ENCODE assay signal across 9 cellular contexts in genomic region chr2:74250189-74250631, GRCh38. TPM values are rescaled to one million over a fixed set of nuclear protein-coding genes. Genes with fewer than 3 reads are reported as not detected.
DNase-seq lines count a peak whose midpoint lies in the region; ATAC-seq and TF ChIP-seq lines count a peak whose summit lies in the region.
"Had no signal": no experiment of that assay in that cellular context is flagged by ENCODE, and none has a peak within 500 bp of the region (broad histone marks: within the 10 kb centered on the region; RNA-seq: fewer than 3 reads in every experiment).

No MANE protein-coding gene starts in this region.

- no peaks in the 10 kb centered on the region for H3K9me2 ChIP-seq in HCT116 (ENCODE audit: insufficient read depth)

- H3K27ac Mint-ChIP-seq in glutamatergic neuron (ENCODE audit: unreplicated experiment), result no peak overlapping the region
- H3K27ac Mint-ChIP-seq: T-helper 1 cell treated with Interleukin-12 subunit alpha and Interleukin-12 subunit beta and Interleukin-4 antibody, amounts not matched to agents 30 μg/mL and 1 μg/mL, for 36 hours had no signal

- ATAC-seq in HCT116, result peak; percentile 92
- ATAC-seq in sciatic nerve, result peak; percentile 49
- no peak for ATAC-seq in GM19023 (IDR thresholded peaks at IDR 0.05; ENCODE audit: unreplicated experiment)
- ATAC-seq in HG03469 (IDR thresholded peaks at IDR 0.05; ENCODE audit: unreplicated experiment), result no peak

- H3K4me1 Mint-ChIP-seq in glutamatergic neuron (ENCODE audit: low read depth, unreplicated experiment), result peaks cover 9% of the 10 kb centered on the region

- no peak overlapping the region for H3K4me2 ChIP-seq in HCT116 (ENCODE audit: low read length)

- no peak overlapping the region for H3K9ac ChIP-seq in HCT116 (ENCODE audit: low read length)

- no peaks in the 10 kb centered on the region for H4K20me1 ChIP-seq in HCT116 (ENCODE audit: insufficient read depth)

- TF ChIP-seq RAD21 in HCT116 (IDR thresholded peaks at IDR 0.05; ENCODE audit: low read depth), result peak; percentile 69

- H3K36me3 Mint-ChIP-seq in glutamatergic neuron (ENCODE audit: unreplicated experiment), result peaks cover 10% of the 10 kb centered on the region

- TF ChIP-seq POLR2A in HCT116 (IDR thresholded peaks at IDR 0.05; ENCODE audit: borderline replicate concordance, extremely low read depth, insufficient read depth, insufficient read length), result no peak

- peaks cover 7% of the 10 kb centered on the region for H3K27me3 Mint-ChIP-seq in glutamatergic neuron (ENCODE audit: unreplicated experiment)

- no peak overlapping the region for H3K4me3 Mint-ChIP-seq in glutamatergic neuron (ENCODE audit: unreplicated experiment)
- H3K4me3 Mint-ChIP-seq: T-helper 1 cell treated with Interleukin-12 subunit alpha and Interleukin-12 subunit beta and Interleukin-4 antibody, amounts not matched to agents 30 μg/mL and 1 μg/mL, for 36 hours had no signal

- no peak overlapping the region for H3K27ac ChIP-seq in HCT116 (ENCODE audit: low read depth, low read length)
- no peak overlapping the region for H3K27ac ChIP-seq in RWPE1

- H3K36me3 ChIP-seq in HCT116 (ENCODE audit: control insufficient read depth in 1 of 2, insufficient read depth in 2 of 2, low read length in 2 of 2), result no peaks in the 10 kb centered on the region

- no peaks in the 10 kb centered on the region for H3K4me1 ChIP-seq in HCT116 (ENCODE audit: control insufficient read depth in 1 of 2, insufficient read depth in 2 of 2, low read length in 2 of 2)

- POLR2A ChIA-PET in HCT116 (lab: Charles Lee), result no interaction called here
- POLR2A ChIA-PET in RWPE1 (lab: Yijun Ruan, JAX; ENCODE audit: low non-redundant PET), result no interaction called here

- H3K9me3 Mint-ChIP-seq in glutamatergic neuron (ENCODE audit: unreplicated experiment), result no peaks in the 10 kb centered on the region
- H3K9me3 Mint-ChIP-seq: T-helper 1 cell treated with Interleukin-12 subunit alpha and Interleukin-12 subunit beta and Interleukin-4 antibody, amounts not matched to agents 30 μg/mL and 1 μg/mL, for 36 hours had no signal

- H2AFZ ChIP-seq in HCT116 (ENCODE audit: low read depth, low read length, poor library complexity, severe bottlenecking), result peak overlapping the region; percentile 72

- H3K79me2 ChIP-seq in HCT116 (ENCODE audit: insufficient read depth, low read length), result no peaks in the 10 kb centered on the region

- TF ChIP-seq CTCF in HCT116 (IDR thresholded peaks at IDR 0.05 in 2 of 3, conservative IDR thresholded peaks at IDR 0.05 in 1 of 3; ENCODE audit: borderline replicate concordance in 1 of 3, insufficient read depth in 1 of 3, low read depth in 2 of 3, low read length in 2 of 3), result peak; percentile 67 to 83 (median 81); a peak in 5 of 6 replicates
- peak; percentile 78 for TF ChIP-seq CTCF in RWPE1 (conservative IDR thresholded peaks at IDR 0.05; ENCODE audit: low read depth)
- TF ChIP-seq CTCF in glutamatergic neuron (IDR thresholded peaks at IDR 0.05; ENCODE audit: partially characterized antibody, unreplicated experiment), result peak; percentile 80

- H3K27me3 ChIP-seq in HCT116 (ENCODE audit: insufficient read depth, low read length), result no peaks in the 10 kb centered on the region

- RAD21 ChIA-PET in HCT116 (lab: Charles Lee; ENCODE audit: low non-redundant PET in 1 of 2, low total read pairs in 2 of 2, uncharacterized antibody in 2 of 2, unreplicated experiment in 2 of 2), result no interaction called here

- H3K9me3 ChIP-seq in HCT116 (ENCODE audit: control insufficient read depth in 1 of 2, insufficient read depth in 1 of 2, low read depth in 1 of 2, low read length in 2 of 2), result no peaks in the 10 kb centered on the region

- no peak overlapping the region for H3K4me3 ChIP-seq in HCT116 (replicated peaks in 1 of 2; ENCODE audit: low read depth in 1 of 2, low read length in 2 of 2)

- no TSS peak for BruUV-seq in HCT116 (replicated peaks; lab: Mats Ljungman, UMichigan)

- CTCF ChIA-PET in HCT116 (lab: Charles Lee) (interaction anchor here (0.7 to 1.5 kb wide), 10 partner anchors 10 to 426 kb away, joined by 3 to 12 read pairs (median 4); no protein-coding TSS in a partner anchor), RWPE1 (lab: Yijun Ruan, JAX) (interaction anchor here (0.5 to 2.0 kb wide), 19 partner anchors 9 to 426 kb away, joined by 3 to 14 read pairs (median 4); no protein-coding TSS in a partner anchor)

- DNase-seq in COLO668 (lab: John Stamatoyannopoulos, UW; ENCODE audit: unreplicated experiment), result peak; percentile 44
- DNase-seq in HCT116 (ENCODE audit: low read depth, low spot score), result peak; percentile 36
- peak; percentile 60 for DNase-seq in RWPE1 (ENCODE audit: low spot score)
- peak in 3 of 4 experiments; percentile 8 to 38 (median 24) for DNase-seq in activated naive CD4-positive, alpha-beta T cell (lab: John Stamatoyannopoulos, UW)
- DNase-seq in glutamatergic neuron, result peak; percentile 40
- no peak for DNase-seq in sciatic nerve (ENCODE audit: low spot score)

- intact Hi-C loops in HCT116 (cut with micrococcal nuclease), result loop anchor here (2.0 to 5.0 kb wide), 3 partner anchors 85 to 282 kb away; no protein-coding TSS in a partner anchor
- intact Hi-C loops in sciatic nerve (cut with DNase I), result no loop called here

TF ChIP-seq in HCT116, 20 proteins besides CTCF, POLR2A, EP300 and RAD21:
- TF ChIP-seq MAX (IDR thresholded peaks at IDR 0.05), result no peak
- no peak for TF ChIP-seq CBX3 (IDR thresholded peaks at IDR 0.05; ENCODE audit: low read depth)
- no peak for TF ChIP-seq YY1 (IDR thresholded peaks at IDR 0.05; ENCODE audit: extremely low read depth, insufficient replicate concordance, low read depth, low read length)
- no peak for TF ChIP-seq ELF1 (IDR thresholded peaks at IDR 0.05; ENCODE audit: borderline replicate concordance, low read depth)
- no peak for TF ChIP-seq SRF (IDR thresholded peaks at IDR 0.05; ENCODE audit: low read depth)
- TF ChIP-seq CEBPB (IDR thresholded peaks at IDR 0.05; ENCODE audit: low read depth), result no peak
- TF ChIP-seq JUND (IDR thresholded peaks at IDR 0.05), result no peak
- no peak for TF ChIP-seq POLR2AphosphoS5 (IDR thresholded peaks at IDR 0.05; ENCODE audit: low read depth, low read length)
TF ChIP-seq in HCT116: peak in this region for 0.

RNA-seq across cellular contexts. Expression of gene MTHFD2, which starts 51.8 kb away (rescaled TPM):
- total RNA-seq in HCT116 (2021; ENCODE audit: unreplicated experiment), result 445 TPM
- polyA plus RNA-seq in HCT116 (2012), result 397 and 466 TPM in 2 replicates
- total RNA-seq in glutamatergic neuron (ENCODE audit: unreplicated experiment), result 293 TPM
- 18.6 TPM for total RNA-seq in sciatic nerve

Comparison
In these comparisons a context has a peak if more than half of its experiments do, and no peak if none do; other contexts are left out.
1. ATAC-seq: peak in HCT116 (single experiment) and sciatic nerve (single experiment); none in GM19023 (single experiment) and HG03469 (single experiment).
2. RNA of gene MTHFD2, which starts 51.8 kb away (total RNA-seq): 445 TPM in HCT116 (single experiment) and 293 TPM in glutamatergic neuron (single experiment); 18.6 TPM in sciatic nerve (single experiment); every median in the first group is over 10 times any median in the second.
3. Peak in every context shown above with its lines, with median percentiles within 50 percentile points of each other: CTCF ChIP-seq.